In genomic region chr2:120320887-120321556, GRCh38 we compare ENCODE assay signal across 11 cellular contexts. TPM values are rescaled to one million over a fixed set of nuclear protein-coding genes. Genes with fewer than 3 reads are reported as not detected.
"Had no signal": no experiment of that assay in that cellular context is flagged by ENCODE, and none has a peak within 500 bp of the region (broad histone marks: within the 10 kb centered on the region; RNA-seq: fewer than 3 reads in every experiment).

No MANE protein-coding gene starts in this region.

RNA-seq across cellular contexts. Expression of gene INHBB, which starts 24.9 kb away (rescaled TPM):
- total RNA-seq: activated B cell treated with CpG ODN at 0.5 μM for 24 hours; activated CD4-positive, alpha-beta memory T cell treated with anti-CD3 and anti-CD28 coated beads for 36 hours; activated CD4-positive, alpha-beta T cell treated with anti-CD3 and anti-CD28 coated beads, Interleukin-2, amount 10 ng/mL, durations not matched to agents 24 days and 14 days; activated CD8-positive, alpha-beta memory T cell treated with anti-CD3 and anti-CD28 coated beads for 36 hours; activated CD8-positive, alpha-beta T cell treated with anti-CD3 and anti-CD28 coated beads for 36 hours; activated naive CD4-positive, alpha-beta T cell treated with anti-CD3 and anti-CD28 coated beads for 36 hours; activated naive CD4-positive, alpha-beta T cell treated with anti-CD3 and anti-CD28 coated beads, Interleukin-2, amount 50 U/mL, for 72 hours; activated naive CD8-positive, alpha-beta T cell treated with anti-CD3 and anti-CD28 coated beads for 36 hours; activated T-cell treated with anti-CD3 and anti-CD28 coated beads, Interleukin-2, amount 50 U/mL, for 72 hours; activated T-helper 1 cell treated with anti-CD3 and anti-CD28 coated beads, Interleukin-12 subunit alpha, Interleukin-12 subunit beta, Interleukin-2, Interleukin-4 antibody, amounts not matched to agents 30 ng/mL and 10 ng/mL and 1 ng/mL, durations not matched to agents 14 hours and 24 hours and 36 hours; activated T-helper 17 cell treated with anti-CD3 and anti-CD28 coated beads, Interleukin-2, amount 50 U/mL, for 72 hours had no signal
